Comparison of ENCODE assay signal across 8 cellular contexts in the genomic region with DNA sequence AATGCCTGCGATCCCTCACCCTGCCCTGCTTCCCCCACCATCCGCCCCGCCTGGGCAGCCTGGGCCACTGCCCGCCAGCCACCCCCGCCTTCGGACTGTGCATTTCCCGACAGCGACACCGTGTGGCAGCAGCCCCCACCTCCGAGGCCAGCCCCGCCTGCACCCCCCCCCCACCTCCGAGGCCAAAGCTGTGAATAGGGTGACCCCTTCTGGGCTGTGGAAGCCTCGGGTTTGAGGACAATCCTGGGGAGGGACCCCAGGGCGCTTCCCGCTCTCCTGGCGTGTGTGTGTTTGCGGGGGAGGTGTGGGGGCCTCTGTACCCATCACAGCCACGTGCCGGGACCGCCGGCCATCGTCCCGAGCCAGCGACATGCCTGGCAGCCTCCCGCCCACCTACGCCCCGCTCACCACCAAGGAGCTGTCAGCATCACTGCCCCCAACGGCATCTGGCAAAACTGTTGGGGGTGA. TPM values are rescaled to one million over a fixed set of nuclear protein-coding genes. Genes with fewer than 3 reads are reported as not detected.
DNase-seq lines count a peak whose midpoint lies in the region; ATAC-seq, FAIRE-seq and TF ChIP-seq lines count a peak whose summit lies in the region.

No MANE protein-coding gene starts in this region.

- intact Hi-C loops in activated T-helper 1 cell treated with anti-CD3 and anti-CD28 coated beads, Interleukin-12 subunit alpha, Interleukin-12 subunit beta, Interleukin-2, Interleukin-4 antibody, amounts not matched to agents 30 ng/mL and 10 ng/mL and 1 ng/mL, durations not matched to agents 14 hours and 24 hours and 36 hours (cut with micrococcal nuclease) = loop anchor here (1.0 to 5.0 kb wide), 4 partner anchors 44 to 122 kb away; no protein-coding TSS in a partner anchor

- peaks cover 42% of the 10 kb centered on the region for H3K4me1 ChIP-seq in fibroblast of lung (ENCODE audit: control insufficient read depth, extremely low read depth, insufficient read depth, low read length)

- no peak overlapping the region for H2AFZ ChIP-seq in fibroblast of lung (ENCODE audit: low read length)

- H3K4me1 Mint-ChIP-seq in activated T-helper 1 cell treated with anti-CD3 and anti-CD28 coated beads, Interleukin-12 subunit alpha, Interleukin-12 subunit beta, Interleukin-2, Interleukin-4 antibody, amounts not matched to agents 30 ng/mL and 10 ng/mL and 1 ng/mL, durations not matched to agents 14 hours and 24 hours and 36 hours (ENCODE audit: low read depth) = no peaks in the 10 kb centered on the region
- H3K4me1 Mint-ChIP-seq in nephron = peaks cover 10% of the 10 kb centered on the region
- no peaks in the 10 kb centered on the region for H3K4me1 Mint-ChIP-seq in stimulated activated effector memory CD8-positive, alpha-beta T cell treated with anti-CD3 and anti-CD28 coated beads, Interleukin-12 subunit alpha, Interleukin-12 subunit beta, amount 100 ng/mL, for 72 hours

- no peaks in the 10 kb centered on the region for H3K36me3 Mint-ChIP-seq in activated T-helper 1 cell treated with anti-CD3 and anti-CD28 coated beads, Interleukin-12 subunit alpha, Interleukin-12 subunit beta, Interleukin-2, Interleukin-4 antibody, amounts not matched to agents 30 ng/mL and 10 ng/mL and 1 ng/mL, durations not matched to agents 14 hours and 24 hours and 36 hours (ENCODE audit: low read depth)
- H3K36me3 Mint-ChIP-seq in nephron (ENCODE audit: low read depth) = no peaks in the 10 kb centered on the region
- no peaks in the 10 kb centered on the region for H3K36me3 Mint-ChIP-seq in stimulated activated effector memory CD8-positive, alpha-beta T cell treated with anti-CD3 and anti-CD28 coated beads, Interleukin-12 subunit alpha, Interleukin-12 subunit beta, amount 100 ng/mL, for 72 hours

- H3K27me3 Mint-ChIP-seq in activated T-helper 1 cell treated with anti-CD3 and anti-CD28 coated beads, Interleukin-12 subunit alpha, Interleukin-12 subunit beta, Interleukin-2, Interleukin-4 antibody, amounts not matched to agents 30 ng/mL and 10 ng/mL and 1 ng/mL, durations not matched to agents 14 hours and 24 hours and 36 hours (ENCODE audit: insufficient read depth) = peaks cover 2% of the 10 kb centered on the region
- H3K27me3 Mint-ChIP-seq in nephron (ENCODE audit: low read depth) = peaks cover 4% of the 10 kb centered on the region

- peaks cover 19% of the 10 kb centered on the region for H3K79me2 ChIP-seq in fibroblast of lung (ENCODE audit: control insufficient read depth, insufficient read depth, low read length)

- H3K27ac ChIP-seq in fibroblast of lung (ENCODE audit: insufficient read depth, low read length) = peak overlapping the region; percentile 25

- no peaks in the 10 kb centered on the region for H4K20me1 ChIP-seq in fibroblast of lung (ENCODE audit: control insufficient read depth, extremely low read depth, insufficient read depth, low read length)

- H3K9ac ChIP-seq in fibroblast of lung (ENCODE audit: insufficient read depth, low read length) = no peak overlapping the region

- H3K9me3 ChIP-seq in fibroblast of lung (ENCODE audit: control insufficient read depth, insufficient read depth, low read depth, low read length) = no peaks in the 10 kb centered on the region

- no peaks in the 10 kb centered on the region for H3K9me3 Mint-ChIP-seq in activated T-helper 1 cell treated with anti-CD3 and anti-CD28 coated beads, Interleukin-12 subunit alpha, Interleukin-12 subunit beta, Interleukin-2, Interleukin-4 antibody, amounts not matched to agents 30 ng/mL and 10 ng/mL and 1 ng/mL, durations not matched to agents 14 hours and 24 hours and 36 hours
- H3K9me3 Mint-ChIP-seq in nephron = no peaks in the 10 kb centered on the region
- no peaks in the 10 kb centered on the region for H3K9me3 Mint-ChIP-seq in stimulated activated effector memory CD8-positive, alpha-beta T cell treated with anti-CD3 and anti-CD28 coated beads, Interleukin-12 subunit alpha, Interleukin-12 subunit beta, amount 100 ng/mL, for 72 hours

- no peak overlapping the region for H3K27ac Mint-ChIP-seq in activated T-helper 1 cell treated with anti-CD3 and anti-CD28 coated beads, Interleukin-12 subunit alpha, Interleukin-12 subunit beta, Interleukin-2, Interleukin-4 antibody, amounts not matched to agents 30 ng/mL and 10 ng/mL and 1 ng/mL, durations not matched to agents 14 hours and 24 hours and 36 hours
- H3K27ac Mint-ChIP-seq in nephron = no peak overlapping the region
- H3K27ac Mint-ChIP-seq in stimulated activated effector memory CD8-positive, alpha-beta T cell treated with anti-CD3 and anti-CD28 coated beads, Interleukin-12 subunit alpha, Interleukin-12 subunit beta, amount 100 ng/mL, for 72 hours = no peak overlapping the region

- no peak overlapping the region for H3K4me3 ChIP-seq in fibroblast of lung (replicated peaks in 1 of 4; ENCODE audit: control extremely low read depth in 1 of 4, insufficient read depth in 1 of 4, low read depth in 3 of 4, low read length in 4 of 4)

- no peak for FAIRE-seq in RCC 7860 (lab: Jason Lieb, UNC)

- ATAC-seq in HG03520 (IDR thresholded peaks at IDR 0.05; ENCODE audit: unreplicated experiment) (peak; percentile 46), HG03469 (IDR thresholded peaks at IDR 0.05; ENCODE audit: unreplicated experiment) (no peak)
- peak; percentile 86 for ATAC-seq in stimulated activated effector memory CD8-positive, alpha-beta T cell treated with anti-CD3 and anti-CD28 coated beads, Interleukin-12 subunit alpha, Interleukin-12 subunit beta, amount 100 ng/mL, for 72 hours

- TF ChIP-seq CTCF in fibroblast of lung (conservative IDR thresholded peaks at IDR 0.05 in 1 of 2, IDR thresholded peaks at IDR 0.05 in 1 of 2; ENCODE audit: low read depth in 1 of 2, low read length in 2 of 2) (peak; percentile 32 to 57), nephron (IDR thresholded peaks at IDR 0.05; ENCODE audit: unreplicated experiment in 3 of 3) (peak; percentile 66 to 83 (median 76))

- H3K4me2 ChIP-seq in fibroblast of lung (ENCODE audit: extremely low read depth, insufficient read depth, low read length) = no peak overlapping the region

- H3K4me3 Mint-ChIP-seq in activated T-helper 1 cell treated with anti-CD3 and anti-CD28 coated beads, Interleukin-12 subunit alpha, Interleukin-12 subunit beta, Interleukin-2, Interleukin-4 antibody, amounts not matched to agents 30 ng/mL and 10 ng/mL and 1 ng/mL, durations not matched to agents 14 hours and 24 hours and 36 hours = no peak overlapping the region
- no peak overlapping the region for H3K4me3 Mint-ChIP-seq in nephron
- H3K4me3 Mint-ChIP-seq in stimulated activated effector memory CD8-positive, alpha-beta T cell treated with anti-CD3 and anti-CD28 coated beads, Interleukin-12 subunit alpha, Interleukin-12 subunit beta, amount 100 ng/mL, for 72 hours = no peak overlapping the region

- DNase-seq in Daoy (ENCODE audit: low read depth) (peak; percentile 92), RCC 7860 (ENCODE audit: low spot score) (peak; percentile 72), fibroblast of lung (ENCODE audit: low read depth in 2 of 2) (peak; percentile 75 to 82)
- peak; percentile 70 for DNase-seq in activated T-helper 1 cell treated with anti-CD3 and anti-CD28 coated beads, Interleukin-12 subunit alpha, Interleukin-12 subunit beta, Interleukin-2, Interleukin-4 antibody, amounts not matched to agents 30 ng/mL and 10 ng/mL and 1 ng/mL, durations not matched to agents 14 hours and 24 hours and 36 hours (ENCODE audit: low spot score)
- peak; percentile 73 to 92 for DNase-seq in stimulated activated effector memory CD8-positive, alpha-beta T cell treated with anti-CD3 and anti-CD28 coated beads, Interleukin-12 subunit alpha, Interleukin-12 subunit beta, amount 100 ng/mL, for 72 hours (ENCODE audit: low spot score in 2 of 2)

- peaks cover 37% of the 10 kb centered on the region for H3K36me3 ChIP-seq in fibroblast of lung (ENCODE audit: control insufficient read depth, insufficient read depth, low read length)

- H3K27me3 ChIP-seq in fibroblast of lung (ENCODE audit: control insufficient read depth, insufficient read depth, low read length) = no peaks in the 10 kb centered on the region

RNA-seq across cellular contexts. Expression of a gene that starts 33.8 kb away (rescaled TPM):
- total RNA-seq in Daoy (2014; rRNA removed; shearing (Covaris generic)) = 1.3 and 1.7 TPM in 2 replicates
- 11.6 and 14.3 TPM in 2 replicates for total RNA-seq in activated T-helper 1 cell treated with anti-CD3 and anti-CD28 coated beads, Interleukin-12 subunit alpha, Interleukin-12 subunit beta, Interleukin-2, Interleukin-4 antibody, amounts not matched to agents 30 ng/mL and 10 ng/mL and 1 ng/mL, durations not matched to agents 14 hours and 24 hours and 36 hours
- 14.6 and 17.5 TPM in 2 replicates for total RNA-seq in fibroblast of lung
- 7.9 and 10.2 TPM in 2 replicates for polyA plus RNA-seq in fibroblast of lung
- polyA plus RNA-seq in fibroblast of lung (2012) = 5.4 and 7.3 TPM in 2 replicates
- 17.7 and 19.3 TPM in 2 replicates for polyA minus RNA-seq in fibroblast of lung (ENCODE audit: low replicate concordance)
